In genomic region chr2:177265834-177266817, GRCh38 we compare ENCODE assay signal across 8 cellular contexts. TPM values are rescaled to one million over a fixed set of nuclear protein-coding genes. Genes with fewer than 3 reads are reported as not detected.
DNase-seq lines count a peak whose midpoint lies in the region; ATAC-seq, FAIRE-seq and TF ChIP-seq lines count a peak whose summit lies in the region.

No MANE protein-coding gene starts in this region.

- H3K9me3 ChIP-seq in adipocyte (ENCODE audit: control insufficient read depth, low read length) (no peaks in the 10 kb centered on the region), keratinocyte (ENCODE audit: control insufficient read depth, low read depth, low read length) (no peaks in the 10 kb centered on the region), tibial artery (no peaks in the 10 kb centered on the region)

- H3K79me2 ChIP-seq in keratinocyte (ENCODE audit: control insufficient read depth, insufficient read depth, low read length) = peaks cover 32% of the 10 kb centered on the region

- TF ChIP-seq CTCF in keratinocyte (optimal IDR thresholded peaks at IDR 0.05 in 1 of 3, IDR thresholded peaks at IDR 0.05 in 1 of 3, conservative IDR thresholded peaks at IDR 0.05 in 1 of 3; ENCODE audit: extremely low read depth in 1 of 3, insufficient read depth in 2 of 3, low read length in 3 of 3) = no peak
- no peak for TF ChIP-seq CTCF in tibial artery (IDR thresholded peaks at IDR 0.05)

- peaks cover 12% of the 10 kb centered on the region for H4K20me1 ChIP-seq in keratinocyte (ENCODE audit: control insufficient read depth, extremely low read depth, insufficient read depth, low read length)

- H2AFZ ChIP-seq in keratinocyte (ENCODE audit: control insufficient read depth, low read length) = peak overlapping the region; percentile 84

- DNase-seq in GM18507 (ENCODE audit: extremely low spot score, insufficient read length, low read depth) = no peak
- peak; percentile 48 for DNase-seq in LHCN-M2 (ENCODE audit: low read depth)
- peak; percentile 80 for DNase-seq in adipocyte (ENCODE audit: low read depth)
- no peak for DNase-seq in keratinocyte (ENCODE audit: low read depth, low spot score)
- DNase-seq in tibial artery = no peak
- no peak for DNase-seq in NCI-H2029 (lab: John Stamatoyannopoulos, UW)

- H3K4me1 ChIP-seq in adipocyte (ENCODE audit: control insufficient read depth, insufficient read depth, low read length) (peaks cover 25% of the 10 kb centered on the region), keratinocyte (ENCODE audit: control insufficient read depth, extremely low read depth, insufficient read depth, low read length) (peaks cover 63% of the 10 kb centered on the region), tibial artery (peaks cover 0 to 28% (median 12%) of the 10 kb centered on the region in 4 donors)

- H3K4me3 ChIP-seq in adipocyte (ENCODE audit: low read length) (peak overlapping the region; percentile 93), keratinocyte (ENCODE audit: control insufficient read depth in 2 of 3, extremely low read depth in 1 of 3, insufficient read depth in 2 of 3, low read depth in 1 of 3, low read length in 3 of 3) (peak overlapping the region in 2 of 3 experiments; percentile 59 to 99), tibial artery (peak overlapping the region; percentile 70 to 99)

- H3K9ac ChIP-seq in adipocyte (ENCODE audit: low read length) (peak overlapping the region; percentile 99), keratinocyte (ENCODE audit: control insufficient read depth, extremely low read depth, insufficient read depth, low read length) (peak overlapping the region; percentile 97)

- FAIRE-seq in GM18507 (lab: Jason Lieb, UNC) (peak; percentile 48), keratinocyte (lab: Jason Lieb, UNC) (no peak)

- peak overlapping the region; percentile 100 for H3K4me2 ChIP-seq in keratinocyte (ENCODE audit: control insufficient read depth, extremely low read depth, insufficient read depth, low read depth, low read length)

- peak overlapping the region; percentile 99 for H3K27ac ChIP-seq in keratinocyte (ENCODE audit: control insufficient read depth, insufficient read depth, low read length)
- peak overlapping the region; percentile 99 to 100 for H3K27ac ChIP-seq in tibial artery

- dilution Hi-C loops in keratinocyte (cut with MboI; ENCODE audit: extremely low pct_ligation_motif_present, low sequenced_read_pairs) = no loop called here

- H3K9me1 ChIP-seq in keratinocyte (ENCODE audit: control insufficient read depth, extremely low read depth, insufficient read depth, low read length) = peaks cover 1% of the 10 kb centered on the region

- H3K27me3 ChIP-seq in adipocyte (replicated peaks; ENCODE audit: control insufficient read depth, insufficient read depth, low read length) = no peaks in the 10 kb centered on the region
- H3K27me3 ChIP-seq in keratinocyte (ENCODE audit: control insufficient read depth, extremely low read depth, insufficient read depth, low read length) = no peaks in the 10 kb centered on the region
- no peaks in the 10 kb centered on the region for H3K27me3 ChIP-seq in tibial artery

- H3K36me3 ChIP-seq in adipocyte (ENCODE audit: control insufficient read depth, insufficient read depth, low read length, severe bottlenecking) = no peaks in the 10 kb centered on the region
- peaks cover 2 to 8% of the 10 kb centered on the region in 2 experiments for H3K36me3 ChIP-seq in keratinocyte (ENCODE audit: control insufficient read depth in 2 of 2, extremely low read depth in 1 of 2, insufficient read depth in 2 of 2, low read length in 2 of 2)
- H3K36me3 ChIP-seq in tibial artery = no peaks in the 10 kb centered on the region

- intact Hi-C loops in tibial artery (cut with DNase I; ENCODE audit: low total_unique reads) = loop anchor here (2.0 kb wide), 1 partner anchor 53 kb away; the partner anchor contains the start of gene HNRNPA3

- ATAC-seq in GM18870 (IDR thresholded peaks at IDR 0.05; ENCODE audit: unreplicated experiment) (no peak), GM21825 (IDR thresholded peaks at IDR 0.05; ENCODE audit: unreplicated experiment) (no peak)

RNA-seq across cellular contexts. Expression of gene NFE2L2, which starts 1.6 kb away (rescaled TPM):
- total RNA-seq in LHCN-M2 (2014; rRNA removed) = 59.3 and 74.6 TPM in 2 replicates
- polyA plus RNA-seq in LHCN-M2 (2012) = 28.6 TPM
- 148 to 209 TPM (median 177 TPM) in 3 replicates for polyA plus RNA-seq in keratinocyte
- 270 TPM for polyA plus RNA-seq in keratinocyte (2011; ENCODE audit: low read depth)
- polyA plus RNA-seq in keratinocyte (2011; cell fraction: cytosol; rRNA removed) = 125 and 255 TPM in 2 replicates
- 188 and 209 TPM in 2 replicates for polyA plus RNA-seq in keratinocyte (2011; cell fraction: nucleus; rRNA removed)
- 73.8 and 149 TPM in 2 replicates for polyA plus RNA-seq in keratinocyte (2012; ENCODE audit: low replicate concordance)
- 111 to 217 TPM (median 195 TPM) in 3 replicates for polyA minus RNA-seq in keratinocyte
- polyA minus RNA-seq in keratinocyte (2011; cell fraction: cytosol; rRNA and poly(A)+ RNA removed) = 156 TPM
- polyA minus RNA-seq in keratinocyte (2011; cell fraction: nucleus; rRNA and poly(A)+ RNA removed) = 72.8 and 148 TPM in 2 replicates

RNA-seq across cellular contexts. Expression of gene HNRNPA3, which starts 53.5 kb away (rescaled TPM):
- total RNA-seq in LHCN-M2 (2014; rRNA removed) = 42.4 and 67.6 TPM in 2 replicates
- 352 TPM for polyA plus RNA-seq in LHCN-M2 (2012)
- polyA plus RNA-seq in keratinocyte = 53.1 to 178 TPM (median 74.6 TPM) in 3 replicates
- 162 TPM for polyA plus RNA-seq in keratinocyte (2011; ENCODE audit: low read depth)
- 90.2 and 96.4 TPM in 2 replicates for polyA plus RNA-seq in keratinocyte (2011; cell fraction: cytosol; rRNA removed)
- 71.8 and 126 TPM in 2 replicates for polyA plus RNA-seq in keratinocyte (2011; cell fraction: nucleus; rRNA removed)
- polyA plus RNA-seq in keratinocyte (2012; ENCODE audit: low replicate concordance) = 140 and 399 TPM in 2 replicates
- polyA minus RNA-seq in keratinocyte = 9.2 to 36.1 TPM (median 10.7 TPM) in 3 replicates
- polyA minus RNA-seq in keratinocyte (2011; cell fraction: cytosol; rRNA and poly(A)+ RNA removed) = 23.8 TPM
- 17.0 and 32.5 TPM in 2 replicates for polyA minus RNA-seq in keratinocyte (2011; cell fraction: nucleus; rRNA and poly(A)+ RNA removed)

Comparison
In these comparisons a context has a peak if more than half of its experiments do, and no peak if none do; other contexts are left out.
1. DNase-seq: peak in LHCN-M2 (single experiment) and adipocyte (single experiment); none in GM18507 (single experiment), keratinocyte (single experiment), tibial artery (0 of 2) and NCI-H2029 (single experiment).
2. Peak in every context shown above with its lines, with median percentiles within 50 percentile points of each other: H3K4me3 ChIP-seq.